Comparison of ENCODE assay signal across 27 cellular contexts in the genomic region with DNA sequence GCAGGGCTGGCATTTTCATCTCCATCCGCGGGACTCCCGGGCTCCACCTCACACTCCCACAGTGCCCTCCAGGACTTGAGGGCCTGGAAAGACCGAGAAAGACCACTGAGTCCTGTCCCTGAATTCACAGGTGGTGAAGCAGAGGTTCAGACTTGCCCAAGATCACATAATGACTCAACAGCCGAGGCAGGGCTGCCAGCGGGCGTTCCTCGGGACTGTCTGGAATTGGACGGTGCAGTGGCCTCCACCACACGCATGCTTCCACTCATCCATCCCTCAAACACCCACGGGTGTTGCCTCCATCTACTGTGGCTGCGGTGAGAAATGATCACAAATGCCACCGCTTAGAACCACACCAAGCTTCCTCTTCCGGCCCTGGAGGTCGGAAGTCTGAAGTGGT. TPM values are rescaled to one million over a fixed set of nuclear protein-coding genes. Genes with fewer than 3 reads are reported as not detected.
"Had no signal": no experiment of that assay in that cellular context is flagged by ENCODE, and none has a peak within 500 bp of the region (broad histone marks: within the 10 kb centered on the region; RNA-seq: fewer than 3 reads in every experiment).

No MANE protein-coding gene starts in this region.

- H3K9me3 Mint-ChIP-seq: immature natural killer cell; natural killer cell treated with Interleukin-12 subunit alpha and Interleukin-12 subunit beta and Interleukin-15 and Interleukin-18, amount 100 ng/mL, for 72 hours; neural crest cell had no signal

- H3K27ac ChIP-seq: left lung, lower lobe of right lung, neutrophil, parathyroid adenoma, psoas muscle, right lobe of liver, stomach, testis, thyroid gland, transverse colon, upper lobe of left lung, vagina had no signal

- H3K79me2 ChIP-seq: parathyroid adenoma had no signal

- H3K4me3 Mint-ChIP-seq: immature natural killer cell; naive thymus-derived CD4-positive, alpha-beta T cell; natural killer cell treated with Interleukin-12 subunit alpha and Interleukin-12 subunit beta and Interleukin-15 and Interleukin-18, amount 100 ng/mL, for 72 hours; neural crest cell; stimulated activated naive B cell treated with anti-CD40 and anti-IgM and Interleukin-4, amounts not matched to agents 10 μg/mL and 1 μg/mL and 100 μg/mL, for 72 hours had no signal

- H3K27me3 ChIP-seq: right lobe of liver, testis, thyroid gland, upper lobe of left lung, vagina had no signal

- H3K4me1 Mint-ChIP-seq: immature natural killer cell had no signal

- H3K4me2 ChIP-seq: smooth muscle cell had no signal

- H2AFZ ChIP-seq: parathyroid adenoma had no signal

- H3K4me1 ChIP-seq: left lung, lower lobe of right lung, parathyroid adenoma, psoas muscle, right lobe of liver, testis, thyroid gland, transverse colon, vagina had no signal

- H3K36me3 ChIP-seq: left lung, lower lobe of right lung, neutrophil, right lobe of liver, stomach, thyroid gland, transverse colon, upper lobe of left lung, vagina had no signal

- DNase-seq: hypothalamus; immature natural killer cell; kidney; left colon; left lung; lower lobe of right lung; midbrain; mucosa of descending colon; naive thymus-derived CD4-positive, alpha-beta T cell; occipital lobe; psoas muscle; right lobe of liver; stimulated activated CD4-positive, alpha-beta T cell treated with anti-CD3 and anti-CD28 coated beads, Interleukin-1b, Interleukin-23, amount 100 ng/mL, for 48 hours; stimulated activated CD4-positive, alpha-beta T cell treated with anti-CD3 and anti-CD28 coated beads, Interleukin-4, amount 100 ng/mL, for 1 hour; stimulated activated naive B cell treated with anti-CD40 and anti-IgM and Interleukin-4, amounts not matched to agents 10 μg/mL and 1 μg/mL and 100 μg/mL, for 72 hours; stimulated activated naive CD8-positive, alpha-beta T cell treated with anti-CD3 and anti-CD28 coated beads, Interleukin-15, Interleukin-2, amounts not matched to agents 100 U/mL and 50 U/mL, for 24 hours; stomach; testis; thyroid gland; transverse colon; upper lobe of left lung had no signal

- H3K36me3 Mint-ChIP-seq: immature natural killer cell; naive thymus-derived CD4-positive, alpha-beta T cell; natural killer cell treated with Interleukin-12 subunit alpha and Interleukin-12 subunit beta and Interleukin-15 and Interleukin-18, amount 100 ng/mL, for 72 hours; stimulated activated naive B cell treated with anti-CD40 and anti-IgM and Interleukin-4, amounts not matched to agents 10 μg/mL and 1 μg/mL and 100 μg/mL, for 72 hours had no signal

- H3K9me3 ChIP-seq: left lung, lower lobe of right lung, mucosa of descending colon, neutrophil, psoas muscle, right lobe of liver, testis, thyroid gland, transverse colon, upper lobe of left lung, vagina had no signal

- H3K27ac Mint-ChIP-seq: immature natural killer cell; naive thymus-derived CD4-positive, alpha-beta T cell; natural killer cell treated with Interleukin-12 subunit alpha and Interleukin-12 subunit beta and Interleukin-15 and Interleukin-18, amount 100 ng/mL, for 72 hours; stimulated activated naive B cell treated with anti-CD40 and anti-IgM and Interleukin-4, amounts not matched to agents 10 μg/mL and 1 μg/mL and 100 μg/mL, for 72 hours had no signal

- H3K9ac ChIP-seq: parathyroid adenoma had no signal

- H3K4me3 ChIP-seq: left lung, lower lobe of right lung, mucosa of descending colon, psoas muscle, right lobe of liver, smooth muscle cell, stomach, testis, thyroid gland, transverse colon, upper lobe of left lung, vagina had no signal

RNA-seq across cellular contexts. Expression of a gene that starts 6.9 kb away (rescaled TPM):
- total RNA-seq: naive thymus-derived CD4-positive, alpha-beta T cell; natural killer cell treated with Interleukin-12 subunit alpha and Interleukin-12 subunit beta and Interleukin-15 and Interleukin-18, amount 100 ng/mL, for 72 hours had no signal
- polyA plus RNA-seq: immature natural killer cell; naive thymus-derived CD4-positive, alpha-beta T cell had no signal
